9 cellular contexts compared by ENCODE assay signal in genomic region chr7:98836811-98837631, GRCh38. TPM values are rescaled to one million over a fixed set of nuclear protein-coding genes. Genes with fewer than 3 reads are reported as not detected.
DNase-seq lines count a peak whose midpoint lies in the region; ATAC-seq and TF ChIP-seq lines count a peak whose summit lies in the region.
"Had no signal": no experiment of that assay in that cellular context is flagged by ENCODE, and none has a peak within 500 bp of the region (broad histone marks: within the 10 kb centered on the region; RNA-seq: fewer than 3 reads in every experiment).

No MANE protein-coding gene starts in this region.

- intact Hi-C loops in activated CD8-positive, alpha-beta T cell treated with anti-CD3 and anti-CD28 coated beads for 36 hours (cut with micrococcal nuclease), result no loop called here

- peak; percentile 75 for TF ChIP-seq CTCF in GM12865 (IDR thresholded peaks at IDR 0.05; ENCODE audit: insufficient read depth, low read depth, low read length, missing control alignments)
- TF ChIP-seq CTCF in activated CD8-positive, alpha-beta T cell treated with anti-CD3 and anti-CD28 coated beads for 36 hours (IDR thresholded peaks at IDR 0.05), result peak; percentile 71

- no peak overlapping the region for H3K4me3 Mint-ChIP-seq in activated CD8-positive, alpha-beta T cell treated with anti-CD3 and anti-CD28 coated beads for 36 hours
- H3K4me3 Mint-ChIP-seq: stimulated activated naive CD8-positive, alpha-beta T cell treated with anti-CD3 and anti-CD28 coated beads, Interleukin-15, amount 100 ng/mL, for 72 hours had no signal

- no peaks in the 10 kb centered on the region for H3K9me3 Mint-ChIP-seq in activated CD8-positive, alpha-beta T cell treated with anti-CD3 and anti-CD28 coated beads for 36 hours
- H3K9me3 Mint-ChIP-seq: stimulated activated naive CD8-positive, alpha-beta T cell treated with anti-CD3 and anti-CD28 coated beads, Interleukin-15, amount 100 ng/mL, for 72 hours had no signal

- CTCF ChIA-PET in activated CD8-positive, alpha-beta T cell treated with anti-CD3 and anti-CD28 coated beads for 36 hours (lab: Charles Lee), result interaction anchor here (0.7 to 1.5 kb wide), 8 partner anchors 9 to 418 kb away, joined by 3 to 7 read pairs (median 4); no protein-coding TSS in a partner anchor

- in situ Hi-C loops in ACHN (cut with HindIII; ENCODE audit: low pct_ligation_motif_present, low pct_unique_long_range_greater_than_20kb, low sequenced_read_pairs), result no loop called here

- H3K27ac Mint-ChIP-seq in activated CD8-positive, alpha-beta T cell treated with anti-CD3 and anti-CD28 coated beads for 36 hours, result no peak overlapping the region

- H3K36me3 Mint-ChIP-seq in activated CD8-positive, alpha-beta T cell treated with anti-CD3 and anti-CD28 coated beads for 36 hours (ENCODE audit: low read depth), result no peaks in the 10 kb centered on the region

- peak; percentile 39 for ATAC-seq in activated CD8-positive, alpha-beta T cell treated with anti-CD3 and anti-CD28 coated beads for 36 hours
- ATAC-seq: stimulated activated naive CD8-positive, alpha-beta T cell treated with anti-CD3 and anti-CD28 coated beads, Interleukin-15, amount 100 ng/mL, for 72 hours had no signal

- peak; percentile 60 for DNase-seq in ACHN
- DNase-seq in GM12865 (ENCODE audit: low read depth), result peak; percentile 56
- peak; percentile 16 for DNase-seq in NCI-H2029 treated with DMSO at 0.1 percent for 48 hours (lab: John Stamatoyannopoulos, UW)
- DNase-seq in activated CD8-positive, alpha-beta T cell treated with anti-CD3 and anti-CD28 coated beads for 36 hours, result peak; percentile 60
- DNase-seq in kidney tubule cell (ENCODE audit: low spot score), result peak; percentile 51
- no peak for DNase-seq in epidermal melanocyte (ENCODE audit: insufficient read length, low spot score)
- DNase-seq in HPDE6-E6E7 (ENCODE audit: extremely low spot score), result no peak
- DNase-seq in stimulated activated naive CD4-positive, alpha-beta T cell treated with Interleukin-2 at 50 U/mL for 16 hours (lab: John Stamatoyannopoulos, UW), result no peak

- H3K27me3 Mint-ChIP-seq in activated CD8-positive, alpha-beta T cell treated with anti-CD3 and anti-CD28 coated beads for 36 hours, result peaks cover 5% of the 10 kb centered on the region

- H3K4me1 Mint-ChIP-seq in activated CD8-positive, alpha-beta T cell treated with anti-CD3 and anti-CD28 coated beads for 36 hours (ENCODE audit: low read depth), result no peaks in the 10 kb centered on the region
- H3K4me1 Mint-ChIP-seq: stimulated activated naive CD8-positive, alpha-beta T cell treated with anti-CD3 and anti-CD28 coated beads, Interleukin-15, amount 100 ng/mL, for 72 hours had no signal

- POLR2A ChIA-PET in activated CD8-positive, alpha-beta T cell treated with anti-CD3 and anti-CD28 coated beads for 36 hours (lab: Charles Lee), result no interaction called here

- no peak overlapping the region for H3K4me3 ChIP-seq in GM12865 (ENCODE audit: low read depth, low read length)

RNA-seq across cellular contexts. Expression of gene TMEM130, which starts 32.8 kb away (rescaled TPM):
- total RNA-seq in activated CD8-positive, alpha-beta T cell treated with anti-CD3 and anti-CD28 coated beads for 36 hours, result under 1 TPM in 1 of 2 experiments, not detected in 1; 0.38 TPM

RNA-seq across cellular contexts. Expression of gene TRRAP, which starts 41.3 kb away (rescaled TPM):
- total RNA-seq in activated CD8-positive, alpha-beta T cell treated with anti-CD3 and anti-CD28 coated beads for 36 hours, result 10 to 100 TPM; 45.5 to 48.2 TPM

Comparison
In these comparisons a context has a peak if more than half of its experiments do, and no peak if none do; other contexts are left out.
1. DNase-seq: peak in ACHN (single experiment), GM12865 (single experiment), NCI-H2029 treated with DMSO at 0.1 percent for 48 hours (single experiment), activated CD8-positive, alpha-beta T cell treated with anti-CD3 and anti-CD28 coated beads for 36 hours (single experiment) and kidney tubule cell (single experiment); none in epidermal melanocyte (single experiment), HPDE6-E6E7 (single experiment) and stimulated activated naive CD4-positive, alpha-beta T cell treated with Interleukin-2 at 50 U/mL for 16 hours (single experiment).